Comparison of ENCODE assay signal across 35 cellular contexts in the genomic region with DNA sequence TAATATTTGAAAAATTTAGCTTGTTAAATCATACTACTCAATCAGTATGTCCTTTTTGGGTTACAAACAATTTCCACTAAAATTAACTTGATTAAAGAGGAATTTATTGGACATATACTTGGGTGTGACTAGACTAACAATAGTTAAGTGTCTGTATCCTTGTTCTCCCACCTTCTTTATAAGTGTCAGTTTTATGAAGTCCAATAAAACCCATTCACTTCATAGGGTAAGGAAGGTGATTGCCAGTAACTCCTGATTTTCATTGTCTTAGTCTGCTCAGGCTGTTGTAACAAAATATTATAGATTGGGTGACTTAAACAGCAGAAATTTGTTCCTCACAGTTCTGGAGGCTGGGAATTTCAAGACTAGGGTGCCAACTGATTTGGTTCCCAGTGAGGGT.
"Had no signal": no experiment of that assay in that cellular context is flagged by ENCODE, and none has a peak within 500 bp of the region (broad histone marks: within the 10 kb centered on the region; RNA-seq: fewer than 3 reads in every experiment).

No MANE protein-coding gene starts in this region.

- H3K4me3 ChIP-seq: MG63 had no signal

- H3K9me3 ChIP-seq: MG63 had no signal

- DNase-seq: Karpas-422, Kasumi-1, MG63, MM.1S, MV-4-11, NCI-H1048, NCI-H1092, NCI-H1092 treated with DMSO at 0.1 percent for 48 hours, NCI-H1105, NCI-H1105 treated with DMSO at 0.1 percent for 48 hours, NCI-H1417, NCI-H1417 treated with DMSO at 0.1 percent for 48 hours, NCI-H1436, NCI-H1436 treated with DMSO at 0.1 percent for 48 hours, NCI-H146, NCI-H1694, NCI-H1694 treated with DMSO at 0.1 percent for 48 hours, NCI-H187, NCI-H187 treated with DMSO at 0.1 percent for 48 hours, NCI-H1930, NCI-H2029, NCI-H2029 treated with DMSO at 0.1 percent for 48 hours, NCI-H2081, NCI-H2081 treated with DMSO at 0.1 percent for 48 hours, NCI-H2107, NCI-H2171, NCI-H2171 treated with DMSO at 0.1 percent for 48 hours, NCI-H2227 treated with DMSO at 0.1 percent for 48 hours, NCI-H226, NCI-H345, NCI-H446, NCI-H446 treated with DMSO at 0.1 percent for 48 hours, NCI-H510A, NCI-H510A treated with DMSO at 0.1 percent for 48 hours, NCI-H524 had no signal

- H3K36me3 ChIP-seq: MG63 had no signal
